In the genomic region with DNA sequence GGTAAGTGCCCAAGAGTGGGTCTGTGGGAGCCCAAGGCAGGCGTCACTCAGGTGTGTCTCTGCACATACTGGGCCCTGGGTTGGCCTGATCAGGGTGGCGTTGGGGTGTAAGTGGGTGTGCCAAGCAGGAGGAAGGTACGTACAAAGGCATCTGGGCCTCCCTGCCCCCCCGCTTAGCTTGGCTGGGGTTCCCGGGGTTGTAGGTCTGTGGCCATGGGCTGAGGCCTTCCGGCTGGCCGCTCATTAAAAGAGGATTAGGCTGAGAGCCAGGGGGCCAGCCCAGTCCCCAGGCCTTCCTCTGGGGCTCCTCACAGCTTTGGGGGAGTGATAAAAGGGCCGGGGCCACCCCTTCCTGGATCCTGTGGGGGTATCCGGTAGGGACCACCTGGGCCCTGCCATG, we compare ENCODE assay signal across 1 cellular context.
TF ChIP-seq lines count a peak whose summit lies in the region.

No MANE protein-coding gene starts in this region.

TF ChIP-seq in Ishikawa, 13 proteins besides CTCF, POLR2A, EP300 and RAD21 (continued from another document):
- TF ChIP-seq USF1 (IDR thresholded peaks at IDR 0.05): no peak
- TF ChIP-seq TCF12 (IDR thresholded peaks at IDR 0.05; ENCODE audit: low read depth): peak; percentile 94
- no peak for TF ChIP-seq REST (IDR thresholded peaks at IDR 0.05; ENCODE audit: low read depth)
